8 cellular contexts compared by ENCODE assay signal in genomic region chr2:89950807-89951206, GRCh38.
A peak's percentile ranks its signal among the peaks of the same experiment; 100 is the strongest.
DNase-seq lines count a peak whose midpoint lies in the region; ATAC-seq, FAIRE-seq and TF ChIP-seq lines count a peak whose summit lies in the region.
"Not testable (repeated sequence)": the region's sequence is repeated elsewhere in the genome, so short reads cannot be mapped to it uniquely, and the experiment has no call there.

No MANE protein-coding gene starts in this region.

- H3K9me3 ChIP-seq in A549; K562 (replicated peaks; ENCODE audit: control insufficient read depth, insufficient read depth, low read depth, low read length); small intestine (ENCODE audit: control insufficient read depth, low read depth): not testable (repeated sequence)

- not testable (repeated sequence) for H3K36me3 ChIP-seq in K562 (ENCODE audit: control insufficient read depth, insufficient read depth, low read length); small intestine (ENCODE audit: control insufficient read depth in 2 of 2, insufficient read depth in 2 of 2, low read length in 2 of 2)

- H3K27me3 Mint-ChIP-seq in glutamatergic neuron (ENCODE audit: unreplicated experiment) = not testable (repeated sequence)

- not testable (repeated sequence) for BruUV-seq in K562 (replicated peaks; lab: Mats Ljungman, UMichigan)

- H3K4me3 Mint-ChIP-seq in glutamatergic neuron (ENCODE audit: unreplicated experiment) = not testable (repeated sequence)

- not testable (repeated sequence) for H3K36me3 Mint-ChIP-seq in glutamatergic neuron (ENCODE audit: unreplicated experiment)

- WGBS in A549 (ENCODE audit: missing lambda C conversion rate) = 0% methylated on average over 1 of the region's 2 CpGs
- 0% methylated on average over 1 of the region's 2 CpGs for WGBS in K562 (ENCODE audit: insufficient coverage, low coverage, missing lambda C conversion rate)
- WGBS in small intestine, 3 donors = 0 to 2% (median 0%) methylated on average over 1 of the region's 2 CpGs

- not testable (repeated sequence) for TF ChIP-seq CTCF in A549 (IDR thresholded peaks at IDR 0.05); K562 (IDR thresholded peaks at IDR 0.05 in 2 of 3, conservative IDR thresholded peaks at IDR 0.05 in 1 of 3; ENCODE audit: insufficient read depth in 2 of 3, low read depth in 1 of 3, low read length in 3 of 3)
- TF ChIP-seq CTCF in glutamatergic neuron (IDR thresholded peaks at IDR 0.05; ENCODE audit: partially characterized antibody, unreplicated experiment) = peak; percentile 16

- ATAC-seq in A549 (peak in 1 of 2 experiments; percentile 44; a peak in 2 of 6 replicates), SK-N-SH treated with all-trans-retinoic acid at 6 μM for 48 hours (0 out of 3 replicates have a peak, but pooled peaks have one; percentile 43), left lobe of liver (peak; percentile 45)
- ATAC-seq in K562 = not testable (repeated sequence)

- H3K4me2 ChIP-seq in A549; K562 (ENCODE audit: insufficient read depth, low read length): not testable (repeated sequence)

- not testable (repeated sequence) for H3K4me3 ChIP-seq in A549; K562; small intestine (ENCODE audit: low read depth in 1 of 2, low read length in 2 of 2)

- in situ Hi-C loops in K562 (cut with MboI) = not testable (repeated sequence)

- not testable (repeated sequence) for TF ChIP-seq EP300 in A549 (IDR thresholded peaks at IDR 0.05); K562 (IDR thresholded peaks at IDR 0.05; ENCODE audit: low read length)

- not testable (repeated sequence) for DNase-seq in A549 (ENCODE audit: low read depth in 1 of 2, low spot score in 1 of 2); GM12891 (ENCODE audit: insufficient read length, low spot score); H54 (ENCODE audit: insufficient read length, low spot score); K562 (ENCODE audit: extremely low read depth in 1 of 4, low spot score in 3 of 4); glutamatergic neuron; left lobe of liver (ENCODE audit: low spot score); small intestine

- intact Hi-C loops in K562 (cut with micrococcal nuclease) = not testable (repeated sequence)

- H3K27ac ChIP-seq in A549; K562 (ENCODE audit: extremely low read depth, low read depth, low read length); small intestine (ENCODE audit: low read depth in 1 of 2, low read length in 1 of 2): not testable (repeated sequence)

- not testable (repeated sequence) for H3K9me1 ChIP-seq in K562 (ENCODE audit: control insufficient read depth, insufficient read depth, low read length)

- not testable (repeated sequence) for H3K79me2 ChIP-seq in K562 (ENCODE audit: control insufficient read depth, insufficient read depth, low read length)

- POLR2A ChIA-PET in A549 (lab: Yijun Ruan, JAX); K562 (lab: Yijun Ruan, JAX): not testable (repeated sequence)

- not testable (repeated sequence) for H3K27me3 ChIP-seq in K562 (ENCODE audit: control insufficient read depth in 2 of 2, insufficient read depth in 2 of 2, low read length in 2 of 2); small intestine (ENCODE audit: control insufficient read depth in 2 of 2, insufficient read depth in 2 of 2, low read length in 2 of 2)

- peak; percentile 51 for FAIRE-seq in A549 (lab: Jason Lieb, UNC)
- FAIRE-seq in GM12891 (lab: Jason Lieb, UNC) = peak; percentile 87
- FAIRE-seq in H54 (lab: Jason Lieb, UNC) = peak; percentile 15
- peak; percentile 77 for FAIRE-seq in K562 (lab: Jason Lieb, UNC)
- peak; percentile 91 for FAIRE-seq in small intestine (lab: Jason Lieb, UNC)

- not testable (repeated sequence) for TF ChIP-seq POLR2A in A549 (IDR thresholded peaks at IDR 0.05; ENCODE audit: low read length); GM12891 (IDR thresholded peaks at IDR 0.05; ENCODE audit: low read depth, low read length); H54 (IDR thresholded peaks at IDR 0.05; ENCODE audit: low read depth, low read length); K562 (conservative IDR thresholded peaks at IDR 0.05)

- H3K9ac ChIP-seq in K562 (ENCODE audit: insufficient read depth in 1 of 2, low read depth in 2 of 2, low read length in 2 of 2) = not testable (repeated sequence)

- not testable (repeated sequence) for H3K9me3 Mint-ChIP-seq in glutamatergic neuron (ENCODE audit: unreplicated experiment)

- not testable (repeated sequence) for H4K20me1 ChIP-seq in K562 (replicated peaks; ENCODE audit: control insufficient read depth, insufficient read depth, low read length)

- H3K27ac Mint-ChIP-seq in glutamatergic neuron (ENCODE audit: unreplicated experiment) = not testable (repeated sequence)

- H3K4me1 ChIP-seq in A549; K562 (replicated peaks in 1 of 2; ENCODE audit: control insufficient read depth in 2 of 2, insufficient read depth in 2 of 2, low read length in 2 of 2); small intestine (ENCODE audit: control insufficient read depth in 2 of 2, insufficient read depth in 1 of 2, low read depth in 1 of 2, low read length in 1 of 2): not testable (repeated sequence)

- H3K4me1 Mint-ChIP-seq in glutamatergic neuron (ENCODE audit: low read depth, unreplicated experiment) = not testable (repeated sequence)

- H2AFZ ChIP-seq in K562 (ENCODE audit: low read depth, low read length) = not testable (repeated sequence)

- CTCF ChIA-PET in A549 (lab: Yijun Ruan, JAX); K562 (lab: Yijun Ruan, JAX; ENCODE audit: low intra/inter-chr PET ratio): not testable (repeated sequence)

- not testable (repeated sequence) for TF ChIP-seq RAD21 in A549 (conservative IDR thresholded peaks at IDR 0.05 in 1 of 2, IDR thresholded peaks at IDR 0.05 in 1 of 2); K562 (CRISPR knock-in tag; conservative IDR thresholded peaks at IDR 0.05 in 1 of 2, IDR thresholded peaks at IDR 0.05 in 1 of 2)
